25 cellular contexts compared by ENCODE assay signal in genomic region chr2:169808211-169808610, GRCh38. TPM values are rescaled to one million over a fixed set of nuclear protein-coding genes. Genes with fewer than 3 reads are reported as not detected.
A peak's percentile ranks its signal among the peaks of the same experiment; 100 is the strongest.
DNase-seq lines count a peak whose midpoint lies in the region; ATAC-seq and TF ChIP-seq lines count a peak whose summit lies in the region.
"Had no signal": no experiment of that assay in that cellular context is flagged by ENCODE, and none has a peak within 500 bp of the region (broad histone marks: within the 10 kb centered on the region; RNA-seq: fewer than 3 reads in every experiment).

No MANE protein-coding gene starts in this region.

- ATAC-seq in activated CD8-positive, alpha-beta T cell treated with anti-CD3 and anti-CD28 coated beads for 36 hours, result no peak
- ATAC-seq in activated CD8-positive, alpha-beta T cell treated with anti-CD3 and anti-CD28 coated beads, Interleukin-2, amount 10 ng/mL, durations not matched to agents 7 days and 5 days, result no peak
- ATAC-seq in T-helper 17 cell, result no peak
- no peak for ATAC-seq in CD8-positive, alpha-beta T cell
- ATAC-seq: foreskin keratinocyte, GM12878, GM23338, Right ventricle myocardium inferior had no signal

- H3K9me3 ChIP-seq in T-helper 17 cell (ENCODE audit: control insufficient read depth, low read length, poor library complexity, severe bottlenecking), result no peaks in the 10 kb centered on the region
- no peaks in the 10 kb centered on the region for H3K9me3 ChIP-seq in skeletal muscle satellite cell (replicated peaks; ENCODE audit: low read length)
- no peaks in the 10 kb centered on the region for H3K9me3 ChIP-seq in CD8-positive, alpha-beta T cell (ENCODE audit: low read length)
- H3K9me3 ChIP-seq: ascending aorta, BLaER1, uterus had no signal

- peak overlapping the region; percentile 71 for H3K9ac ChIP-seq in skeletal muscle satellite cell (ENCODE audit: low read depth, low read length)
- H3K9ac ChIP-seq: BLaER1 had no signal

- H3K4me1 ChIP-seq in skeletal muscle satellite cell (ENCODE audit: control insufficient read depth, insufficient read depth, low read length), result peaks cover 45% of the 10 kb centered on the region
- peaks cover 6% of the 10 kb centered on the region for H3K4me1 ChIP-seq in CD8-positive, alpha-beta T cell (ENCODE audit: insufficient read depth, low read length)
- H3K4me1 ChIP-seq: BLaER1, foreskin keratinocyte, uterus had no signal

- no peak overlapping the region for H3K4me3 ChIP-seq in skeletal muscle satellite cell (ENCODE audit: low read length)
- no peak overlapping the region for H3K4me3 ChIP-seq in CD8-positive, alpha-beta T cell (ENCODE audit: low read depth, low read length)
- H3K4me3 ChIP-seq: ascending aorta, BLaER1, GM12878, GM23338, hepatocyte, uterus had no signal

- no peak overlapping the region for H3K27ac ChIP-seq in CD8-positive, alpha-beta T cell (ENCODE audit: low read depth, low read length)
- H3K27ac ChIP-seq: 22Rv1, BLaER1, foreskin keratinocyte, hepatocyte, uterus, VCaP had no signal

- peaks cover 52% of the 10 kb centered on the region for H3K36me3 Mint-ChIP-seq in activated CD8-positive, alpha-beta T cell treated with anti-CD3 and anti-CD28 coated beads for 36 hours (ENCODE audit: low read depth)
- peaks cover 50% of the 10 kb centered on the region for H3K36me3 Mint-ChIP-seq in activated CD8-positive, alpha-beta T cell treated with anti-CD3 and anti-CD28 coated beads, Interleukin-2, amount 10 ng/mL, durations not matched to agents 7 days and 5 days (ENCODE audit: low read depth)
- peaks cover 5% of the 10 kb centered on the region for H3K36me3 Mint-ChIP-seq in T-helper 17 cell (ENCODE audit: low read depth)
- H3K36me3 Mint-ChIP-seq in CD8-positive, alpha-beta T cell, result peaks cover 74% of the 10 kb centered on the region

- no peaks in the 10 kb centered on the region for H3K27me3 ChIP-seq in skeletal muscle satellite cell (ENCODE audit: control insufficient read depth, insufficient read depth, low read length)
- H3K27me3 ChIP-seq in CD8-positive, alpha-beta T cell (ENCODE audit: insufficient read depth, low read length), result no peaks in the 10 kb centered on the region
- H3K27me3 ChIP-seq: ascending aorta, BLaER1, foreskin keratinocyte, hepatocyte, uterus had no signal

- peaks cover 74% of the 10 kb centered on the region for H3K36me3 ChIP-seq in skeletal muscle satellite cell (ENCODE audit: insufficient read depth, low read length)
- H3K36me3 ChIP-seq in CD8-positive, alpha-beta T cell (ENCODE audit: insufficient read depth, low read length), result peaks cover 28% of the 10 kb centered on the region
- H3K36me3 ChIP-seq: uterus had no signal

- peaks cover 8% of the 10 kb centered on the region for H3K4me1 Mint-ChIP-seq in activated CD8-positive, alpha-beta T cell treated with anti-CD3 and anti-CD28 coated beads for 36 hours (ENCODE audit: low read depth)
- H3K4me1 Mint-ChIP-seq in activated CD8-positive, alpha-beta T cell treated with anti-CD3 and anti-CD28 coated beads, Interleukin-2, amount 10 ng/mL, durations not matched to agents 7 days and 5 days (ENCODE audit: low read depth), result no peaks in the 10 kb centered on the region
- peaks cover 5% of the 10 kb centered on the region for H3K4me1 Mint-ChIP-seq in T-helper 17 cell
- peaks cover 9% of the 10 kb centered on the region for H3K4me1 Mint-ChIP-seq in CD8-positive, alpha-beta T cell (ENCODE audit: low read depth)
- H3K4me1 Mint-ChIP-seq: endodermal cell had no signal

- intact Hi-C loops in activated CD8-positive, alpha-beta T cell treated with anti-CD3 and anti-CD28 coated beads for 36 hours (cut with micrococcal nuclease), result no loop called here
- intact Hi-C loops in CD8-positive, alpha-beta T cell (cut with DNase I, micrococcal nuclease), result no loop called here

- no peaks in the 10 kb centered on the region for H3K9me3 Mint-ChIP-seq in activated CD8-positive, alpha-beta T cell treated with anti-CD3 and anti-CD28 coated beads for 36 hours
- no peaks in the 10 kb centered on the region for H3K9me3 Mint-ChIP-seq in activated CD8-positive, alpha-beta T cell treated with anti-CD3 and anti-CD28 coated beads, Interleukin-2, amount 10 ng/mL, durations not matched to agents 7 days and 5 days (ENCODE audit: insufficient read depth)
- H3K9me3 Mint-ChIP-seq in CD8-positive, alpha-beta T cell, result no peaks in the 10 kb centered on the region
- H3K9me3 Mint-ChIP-seq: endodermal cell, GM23338 had no signal

- no peak overlapping the region for H3K4me3 Mint-ChIP-seq in activated CD8-positive, alpha-beta T cell treated with anti-CD3 and anti-CD28 coated beads for 36 hours
- H3K4me3 Mint-ChIP-seq in activated CD8-positive, alpha-beta T cell treated with anti-CD3 and anti-CD28 coated beads, Interleukin-2, amount 10 ng/mL, durations not matched to agents 7 days and 5 days, result no peak overlapping the region
- no peak overlapping the region for H3K4me3 Mint-ChIP-seq in T-helper 17 cell
- no peak overlapping the region for H3K4me3 Mint-ChIP-seq in CD8-positive, alpha-beta T cell
- H3K4me3 Mint-ChIP-seq: endodermal cell, GM23338 had no signal

- H3K27ac Mint-ChIP-seq in activated CD8-positive, alpha-beta T cell treated with anti-CD3 and anti-CD28 coated beads for 36 hours, result peak overlapping the region; percentile 44
- no peak overlapping the region for H3K27ac Mint-ChIP-seq in activated CD8-positive, alpha-beta T cell treated with anti-CD3 and anti-CD28 coated beads, Interleukin-2, amount 10 ng/mL, durations not matched to agents 7 days and 5 days
- peak overlapping the region; percentile 21 for H3K27ac Mint-ChIP-seq in T-helper 17 cell
- H3K27ac Mint-ChIP-seq in CD8-positive, alpha-beta T cell, result no peak overlapping the region
- H3K27ac Mint-ChIP-seq: endodermal cell, GM23338 had no signal

- no peaks in the 10 kb centered on the region for H3K27me3 Mint-ChIP-seq in activated CD8-positive, alpha-beta T cell treated with anti-CD3 and anti-CD28 coated beads for 36 hours
- no peaks in the 10 kb centered on the region for H3K27me3 Mint-ChIP-seq in activated CD8-positive, alpha-beta T cell treated with anti-CD3 and anti-CD28 coated beads, Interleukin-2, amount 10 ng/mL, durations not matched to agents 7 days and 5 days (ENCODE audit: low read depth)
- H3K27me3 Mint-ChIP-seq in T-helper 17 cell, result no peaks in the 10 kb centered on the region
- no peaks in the 10 kb centered on the region for H3K27me3 Mint-ChIP-seq in CD8-positive, alpha-beta T cell (ENCODE audit: low read depth)

- H3K4me2 ChIP-seq in skeletal muscle satellite cell (ENCODE audit: low read length), result peak overlapping the region; percentile 63
- H3K4me2 ChIP-seq: BLaER1, GM23338, hepatocyte had no signal

- DNase-seq in activated CD8-positive, alpha-beta T cell treated with anti-CD3 and anti-CD28 coated beads for 36 hours, result no peak
- no peak for DNase-seq in activated CD8-positive, alpha-beta T cell treated with anti-CD3 and anti-CD28 coated beads, Interleukin-2, amount 10 ng/mL, durations not matched to agents 7 days and 5 days
- DNase-seq in T-helper 17 cell, result no peak
- DNase-seq in fibroblast of peridontal ligament (ENCODE audit: extremely low read depth), result peak; percentile 82
- no peak for DNase-seq in CD8-positive, alpha-beta T cell
- no peak for DNase-seq in AG20443 (ENCODE audit: low spot score)
- no peak for DNase-seq in SW480 (ENCODE audit: low spot score)
- DNase-seq: activated CD4-positive, alpha-beta T cell treated with anti-CD3 and anti-CD28 coated beads, Interleukin-2, amount 50 U/mL, for 4 hours; activated naive CD4-positive, alpha-beta T cell; endodermal cell; foreskin keratinocyte; GDM1; NCI-H748 treated with DMSO at 0.1 percent for 48 hours; stimulated activated CD4-positive, alpha-beta T cell treated with anti-CD3 and anti-CD28 coated beads, Interleukin-12 subunit alpha, Interleukin-12 subunit beta, amount 100 ng/mL, for 4 hours; substantia nigra; uterus had no signal

- POLR2A ChIA-PET in activated CD8-positive, alpha-beta T cell treated with anti-CD3 and anti-CD28 coated beads for 36 hours (lab: Charles Lee), result interaction anchor here (0.8 kb wide), 1 partner anchor 56 kb away, joined by 3 read pairs; no protein-coding TSS in a partner anchor
- POLR2A ChIA-PET in activated CD8-positive, alpha-beta T cell treated with anti-CD3 and anti-CD28 coated beads, Interleukin-2, amount 10 ng/mL, durations not matched to agents 7 days and 5 days (lab: Charles Lee), result interaction anchor here (1.4 kb wide), 1 partner anchor 17 kb away, joined by 4 read pairs; the partner anchor contains the start of gene METTL5
- POLR2A ChIA-PET in CD8-positive, alpha-beta T cell (lab: Charles Lee), result no interaction called here

- no peak for TF ChIP-seq CTCF in activated CD8-positive, alpha-beta T cell treated with anti-CD3 and anti-CD28 coated beads for 36 hours (IDR thresholded peaks at IDR 0.05)
- TF ChIP-seq CTCF in CD8-positive, alpha-beta T cell (IDR thresholded peaks at IDR 0.05), result no peak

- CTCF ChIA-PET in activated CD8-positive, alpha-beta T cell treated with anti-CD3 and anti-CD28 coated beads for 36 hours (lab: Charles Lee), result interaction anchor here (1.0 to 1.5 kb wide), 3 partner anchors 16 to 33 kb away, joined by 3 to 5 read pairs (median 3); partner anchors contain the start of gene METTL5
- CTCF ChIA-PET in activated CD8-positive, alpha-beta T cell treated with anti-CD3 and anti-CD28 coated beads, Interleukin-2, amount 10 ng/mL, durations not matched to agents 7 days and 5 days (lab: Charles Lee), result interaction anchor here (1.3 to 1.7 kb wide), 3 partner anchors 11 to 19 kb away, joined by 4 to 8 read pairs (median 4); partner anchors contain the start of genes METTL5 and UBR3
- CTCF ChIA-PET in CD8-positive, alpha-beta T cell (lab: Charles Lee), result no interaction called here

RNA-seq across cellular contexts. Expression of gene SSB, which starts 9.5 kb away (rescaled TPM):
- total RNA-seq in activated CD8-positive, alpha-beta T cell treated with anti-CD3 and anti-CD28 coated beads for 36 hours, result 100 to 1,000 TPM; 109 to 114 TPM
- total RNA-seq in activated CD8-positive, alpha-beta T cell treated with anti-CD3 and anti-CD28 coated beads, Interleukin-2, amount 10 ng/mL, durations not matched to agents 7 days and 5 days, result 10 to 100 TPM; 86.0 to 86.9 TPM
- 100 to 1,000 TPM; 111 to 141 TPM for total RNA-seq in T-helper 17 cell
- 111 and 124 TPM in 2 replicates for total RNA-seq in skeletal muscle satellite cell (2012; rRNA removed)
- 100 to 1,000 TPM; 150 to 170 TPM for total RNA-seq in CD8-positive, alpha-beta T cell

RNA-seq across cellular contexts. Expression of gene METTL5, which starts 16.5 kb away (rescaled TPM):
- total RNA-seq in activated CD8-positive, alpha-beta T cell treated with anti-CD3 and anti-CD28 coated beads for 36 hours, result 100 to 1,000 TPM; 103 to 111 TPM
- total RNA-seq in activated CD8-positive, alpha-beta T cell treated with anti-CD3 and anti-CD28 coated beads, Interleukin-2, amount 10 ng/mL, durations not matched to agents 7 days and 5 days, result 10 to 100 TPM; 57.3 to 66.0 TPM
- total RNA-seq in T-helper 17 cell, result 10 to 100 TPM; 22.9 to 29.4 TPM
- 46.1 and 62.1 TPM in 2 replicates for total RNA-seq in skeletal muscle satellite cell (2012; rRNA removed)
- total RNA-seq in CD8-positive, alpha-beta T cell, result 10 to 100 TPM; 13.7 to 15.8 TPM

RNA-seq across cellular contexts. Expression of gene UBR3, which starts 19.0 kb away (rescaled TPM):
- 10 to 100 TPM; 14.0 to 15.7 TPM for total RNA-seq in activated CD8-positive, alpha-beta T cell treated with anti-CD3 and anti-CD28 coated beads for 36 hours
- total RNA-seq in activated CD8-positive, alpha-beta T cell treated with anti-CD3 and anti-CD28 coated beads, Interleukin-2, amount 10 ng/mL, durations not matched to agents 7 days and 5 days, result 10 to 100 TPM; 20.8 to 21.5 TPM
- total RNA-seq in T-helper 17 cell, result 10 to 100 TPM; 33.6 to 34.9 TPM
- total RNA-seq in skeletal muscle satellite cell (2012; rRNA removed), result 29.9 and 31.9 TPM in 2 replicates
- 10 to 100 TPM; 23.2 to 24.4 TPM for total RNA-seq in CD8-positive, alpha-beta T cell

Comparison
In these comparisons a context has a peak if more than half of its experiments do, and no peak if none do; other contexts are left out.
1. H3K27ac Mint-ChIP-seq: peak in activated CD8-positive, alpha-beta T cell treated with anti-CD3 and anti-CD28 coated beads for 36 hours (single experiment) and T-helper 17 cell (single experiment); none in activated CD8-positive, alpha-beta T cell treated with anti-CD3 and anti-CD28 coated beads, Interleukin-2, amount 10 ng/mL, durations not matched to agents 7 days and 5 days (single experiment) and CD8-positive, alpha-beta T cell (single experiment).